ENCODE assay signal across 19 cellular contexts in the genomic region with DNA sequence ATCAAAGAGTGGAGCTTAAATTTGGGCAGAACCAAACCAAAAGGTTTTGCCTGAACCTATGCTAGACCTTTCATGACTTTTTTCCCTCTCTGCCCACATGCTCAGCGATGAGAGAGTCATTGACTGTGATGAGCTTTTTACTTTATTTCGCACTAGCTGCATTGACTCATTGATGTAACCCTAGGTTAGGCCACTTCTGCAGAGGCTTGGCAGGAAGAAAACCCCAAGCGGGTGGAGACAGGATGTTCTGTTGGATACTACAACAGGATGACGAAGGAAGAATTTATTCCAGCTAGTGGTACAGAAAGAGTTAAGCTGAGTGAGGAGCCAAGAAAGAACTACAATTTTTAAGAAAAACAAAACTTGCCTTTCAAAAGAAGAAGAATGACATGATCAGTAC. TPM values are rescaled to one million over a fixed set of nuclear protein-coding genes. Genes with fewer than 3 reads are reported as not detected.
DNase-seq lines count a peak whose midpoint lies in the region; ATAC-seq and TF ChIP-seq lines count a peak whose summit lies in the region.
"Had no signal": no experiment of that assay in that cellular context is flagged by ENCODE, and none has a peak within 500 bp of the region (broad histone marks: within the 10 kb centered on the region; RNA-seq: fewer than 3 reads in every experiment).

No MANE protein-coding gene starts in this region.

- H3K27me3 ChIP-seq in GM23248 (replicated peaks; ENCODE audit: insufficient read depth) = no peaks in the 10 kb centered on the region
- peaks cover 8% of the 10 kb centered on the region; the same call in 1 of the 2 replicates for H3K27me3 ChIP-seq in MG63
- H3K27me3 ChIP-seq in right atrium auricular region = no peaks in the 10 kb centered on the region
- H3K27me3 ChIP-seq: hepatocyte had no signal

- H3K4me1 ChIP-seq in GM23248 (ENCODE audit: insufficient read depth) (peaks cover 21% of the 10 kb centered on the region), right atrium auricular region (no peaks in the 10 kb centered on the region)

- ATAC-seq in sciatic nerve = peak; percentile 69
- ATAC-seq: left colon had no signal

- DNase-seq in GM23248 (peak; percentile 81), MG63 (peak; percentile 72), choroid plexus epithelial cell (ENCODE audit: low read depth) (peak; percentile 88), sciatic nerve (ENCODE audit: low spot score) (no peak), right atrium auricular region (ENCODE audit: low spot score) (no peak), NCI-H2029 treated with DMSO at 0.1 percent for 48 hours (lab: John Stamatoyannopoulos, UW) (no peak), activated gamma-delta T cell treated with Interleukin-2 at 50 U/mL for 16 hours (no peak)
- DNase-seq: activated CD4-positive, CD25-positive, alpha-beta regulatory T cell; activated naive CD8-positive, alpha-beta T cell treated with anti-CD3 and anti-CD28 coated beads, Interleukin-2, amount 10 ng/mL, durations not matched to agents 7 days and 5 days; activated T-cell treated with anti-CD3 and anti-CD28 coated beads for 4 hours; CD4-positive, alpha-beta T cell; Karpas-422; left colon; NCI-H524 treated with DMSO at 0.1 percent for 48 hours; OCI-M1 had no signal

- in situ Hi-C loops in GM23248 (cut with MboI) = no loop called here

- H3K79me2 ChIP-seq in GM23248 (ENCODE audit: insufficient read depth) = no peaks in the 10 kb centered on the region
- H3K79me2 ChIP-seq: hepatocyte had no signal

- H3K9me3 ChIP-seq in GM23248 (ENCODE audit: low read depth) (no peaks in the 10 kb centered on the region), MG63 (no peaks in the 10 kb centered on the region), right atrium auricular region (no peaks in the 10 kb centered on the region)

- H3K4me3 ChIP-seq in GM23248 = no peak overlapping the region
- H3K4me3 ChIP-seq in MG63 = no peak overlapping the region
- no peak overlapping the region for H3K4me3 ChIP-seq in choroid plexus epithelial cell (ENCODE audit: low read depth, low read length)
- H3K4me3 ChIP-seq in right atrium auricular region = no peak overlapping the region
- H3K4me3 ChIP-seq: hepatocyte, smooth muscle cell had no signal

- H3K36me3 ChIP-seq in GM23248 (ENCODE audit: low read depth) = no peaks in the 10 kb centered on the region
- no peaks in the 10 kb centered on the region for H3K36me3 ChIP-seq in MG63
- H3K36me3 ChIP-seq in right atrium auricular region = no peaks in the 10 kb centered on the region

- H4K20me1 ChIP-seq in GM23248 (ENCODE audit: insufficient read depth) = no peaks in the 10 kb centered on the region

- no peak overlapping the region for H3K4me2 ChIP-seq in GM23248 (ENCODE audit: unreplicated experiment)
- H3K4me2 ChIP-seq: hepatocyte, smooth muscle cell had no signal

- no peaks in the 10 kb centered on the region for H3K9me2 ChIP-seq in GM23248 (ENCODE audit: insufficient read depth)

- H3F3A ChIP-seq in GM23248 (ENCODE audit: insufficient read depth) = peaks cover 20% of the 10 kb centered on the region

- intact Hi-C loops in sciatic nerve (cut with DNase I) = no loop called here

- no peak overlapping the region for H3K27ac ChIP-seq in GM23248
- H3K27ac ChIP-seq in right atrium auricular region = no peak overlapping the region
- H3K27ac ChIP-seq: hepatocyte had no signal

- TF ChIP-seq CTCF in choroid plexus epithelial cell (conservative IDR thresholded peaks at IDR 0.05; ENCODE audit: low read depth, low read length) (no peak), right atrium auricular region (IDR thresholded peaks at IDR 0.05) (no peak)

- H3K9ac ChIP-seq in GM23248 = no peak overlapping the region

- 20 to 24% methylated on average over 4 of the region's 4 CpGs for WGBS in GM23248 (ENCODE audit: low coverage in 1 of 2, low lambda C conversion rate in 2 of 2, missing lambda C conversion rate in 2 of 2), 2 experiments

- no peak overlapping the region for H2AFZ ChIP-seq in GM23248
- H2AFZ ChIP-seq: hepatocyte had no signal

RNA-seq across cellular contexts. Expression of a gene that starts 18.4 kb away (rescaled TPM):
- total RNA-seq in GM23248 (2014; rRNA removed; shearing (Covaris generic)) = not detected in 2 replicates
- not detected in 2 replicates for polyA plus RNA-seq in GM23248 (2016; fragmentation: Nextera tagmentation; extraction: Ambion mirVana)
- total RNA-seq in MG63 (2014; rRNA removed; shearing (Covaris generic); ENCODE audit: low replicate concordance) = not detected in 2 replicates
- total RNA-seq in sciatic nerve = not detected
- total RNA-seq in right atrium auricular region = not detected
- total RNA-seq: activated naive CD8-positive, alpha-beta T cell treated with anti-CD3 and anti-CD28 coated beads, Interleukin-2, amount 10 ng/mL, durations not matched to agents 7 days and 5 days; CD4-positive, alpha-beta T cell; chondrocyte; left colon; osteocyte; smooth muscle cell had no signal
- polyA plus RNA-seq: smooth muscle cell had no signal

Comparison
In these comparisons a context has a peak if more than half of its experiments do, and no peak if none do; other contexts are left out.
1. DNase-seq: peak in GM23248 (single experiment), MG63 (single experiment) and choroid plexus epithelial cell (single experiment); none in sciatic nerve (single experiment), right atrium auricular region (single experiment), NCI-H2029 treated with DMSO at 0.1 percent for 48 hours (single experiment) and activated gamma-delta T cell treated with Interleukin-2 at 50 U/mL for 16 hours (single experiment).